ENCODE assay signal across 24 cellular contexts in genomic region chr12:112559784-112560183, GRCh38.
DNase-seq lines count a peak whose midpoint lies in the region; ATAC-seq, FAIRE-seq and TF ChIP-seq lines count a peak whose summit lies in the region.
"Had no signal": no experiment of that assay in that cellular context is flagged by ENCODE, and none has a peak within 500 bp of the region (broad histone marks: within the 10 kb centered on the region; RNA-seq: fewer than 3 reads in every experiment).

No MANE protein-coding gene starts in this region.

- H2BK120ac ChIP-seq in neuronal stem cell (ENCODE audit: low read depth, low read length): no peak overlapping the region

- H3K27me3 ChIP-seq in K562 (ENCODE audit: control insufficient read depth in 2 of 2, insufficient read depth in 2 of 2, low read length in 2 of 2): peaks cover 5 to 17% of the 10 kb centered on the region in 2 experiments; a peak in 3 of 5 replicates
- H3K27me3 ChIP-seq in neuronal stem cell (ENCODE audit: control insufficient read depth in 3 of 3, insufficient read depth in 3 of 3, low read depth in 1 of 3, low read length in 3 of 3): peaks cover 0 to 2% (median 0%) of the 10 kb centered on the region in 3 experiments
- H3K27me3 ChIP-seq in prostate gland (replicated peaks; ENCODE audit: insufficient read depth): no peaks in the 10 kb centered on the region
- peaks cover 1% of the 10 kb centered on the region for H3K27me3 ChIP-seq in transverse colon
- H3K27me3 ChIP-seq: body of pancreas had no signal

- DNase-seq in EL (peak; percentile 18), NAMALWA (ENCODE audit: low spot score) (peak; percentile 65), K562 (ENCODE audit: extremely low read depth in 1 of 4, low spot score in 3 of 4) (no peak), neuronal stem cell (ENCODE audit: low spot score) (no peak), prostate gland (ENCODE audit: low spot score) (no peak), transverse colon (no peak), NCI-H748 (lab: John Stamatoyannopoulos, UW; ENCODE audit: unreplicated experiment) (no peak)
- DNase-seq: activated CD4-positive, alpha-beta T cell treated with anti-CD3 and anti-CD28 coated beads, Interleukin-2, amount 50 U/mL, for 1 hour; activated CD8-positive, alpha-beta memory T cell treated with anti-CD3 and anti-CD28 coated beads, Interleukin-2, amount 50 U/mL, for 48 hours; activated naive CD8-positive, alpha-beta T cell treated with anti-CD3 and anti-CD28 coated beads, Interleukin-2, amount 10 ng/mL, durations not matched to agents 7 days and 5 days; body of pancreas; COR-L47; DMS79; effector memory CD4-positive, alpha-beta T cell; kidney glomerular epithelial cell; NCI-H1694 treated with DMSO at 0.1 percent for 48 hours; NCI-H2171 treated with DMSO at 0.1 percent for 48 hours; NCI-H524 treated with DMSO at 0.1 percent for 48 hours; SHP77; stimulated activated CD4-positive, alpha-beta T cell treated with anti-CD3 and anti-CD28 coated beads, Interleukin-4, amount 100 ng/mL, for 24 hours; stimulated activated naive CD4-positive, alpha-beta T cell treated with Interleukin-2 at 50 U/mL for 16 hours had no signal

- H4K8ac ChIP-seq in neuronal stem cell (ENCODE audit: low read depth, low read length): no peak overlapping the region

- no peak overlapping the region for H2BK15ac ChIP-seq in neuronal stem cell (ENCODE audit: low read length)

- H3K4me1 ChIP-seq in K562 (replicated peaks in 1 of 2; ENCODE audit: control insufficient read depth in 2 of 2, insufficient read depth in 2 of 2, low read length in 2 of 2): peaks cover 0 to 2% of the 10 kb centered on the region in 2 experiments; a peak in 2 of 5 replicates
- peaks cover 0 to 2% of the 10 kb centered on the region in 2 donors for H3K4me1 ChIP-seq in neuronal stem cell (ENCODE audit: control insufficient read depth in 2 of 2, insufficient read depth in 1 of 2, low read depth in 1 of 2, low read length in 2 of 2)
- H3K4me1 ChIP-seq in prostate gland (replicated peaks): no peaks in the 10 kb centered on the region
- no peaks in the 10 kb centered on the region for H3K4me1 ChIP-seq in transverse colon
- H3K4me1 ChIP-seq: body of pancreas had no signal

- no peak overlapping the region for H3K27ac ChIP-seq in K562 (ENCODE audit: extremely low read depth, low read depth, low read length)
- H3K27ac ChIP-seq in neuronal stem cell (replicated peaks; ENCODE audit: low read length): no peak overlapping the region
- no peak overlapping the region for H3K27ac ChIP-seq in prostate gland
- no peak overlapping the region for H3K27ac ChIP-seq in transverse colon
- H3K27ac ChIP-seq: body of pancreas, HL-60 had no signal

- in situ Hi-C loops in K562 (cut with MboI): no loop called here
- in situ Hi-C loops in transverse colon (cut with MboI; ENCODE audit: low pct_ligation_motif_present in 1 of 4, low pct_unique_long_range_greater_than_20kb in 1 of 4, low sequenced_read_pairs in 3 of 4): no loop called here

- no peaks in the 10 kb centered on the region for H3K79me2 ChIP-seq in K562 (ENCODE audit: control insufficient read depth, insufficient read depth, low read length)

- POLR2A ChIA-PET in K562 (lab: Yijun Ruan, JAX): interaction anchor here (0.6 kb wide), 1 partner anchor 179 kb away, joined by 4 read pairs; no protein-coding TSS in a partner anchor

- CTCF ChIA-PET in K562 (lab: Yijun Ruan, JAX; ENCODE audit: low intra/inter-chr PET ratio): no interaction called here

- no peaks in the 10 kb centered on the region for H4K20me1 ChIP-seq in K562 (replicated peaks; ENCODE audit: control insufficient read depth, insufficient read depth, low read length)

- no peaks in the 10 kb centered on the region for H3K79me1 ChIP-seq in neuronal stem cell (ENCODE audit: low read depth, low read length)

- no peak for TF ChIP-seq CTCF in K562 (IDR thresholded peaks at IDR 0.05 in 2 of 3, conservative IDR thresholded peaks at IDR 0.05 in 1 of 3; ENCODE audit: insufficient read depth in 2 of 3, low read depth in 1 of 3, low read length in 3 of 3)
- TF ChIP-seq CTCF in prostate gland (IDR thresholded peaks at IDR 0.05): no peak
- TF ChIP-seq CTCF in transverse colon (IDR thresholded peaks at IDR 0.05): no peak

- H3K14ac ChIP-seq in neuronal stem cell (ENCODE audit: low read length): no peak overlapping the region

- ATAC-seq in K562: peak; percentile 77
- ATAC-seq: body of pancreas, esophagus mucosa had no signal

- H3K9ac ChIP-seq in K562 (ENCODE audit: insufficient read depth in 1 of 2, low read depth in 2 of 2, low read length in 2 of 2) (no peak overlapping the region), neuronal stem cell (ENCODE audit: low read depth, low read length, poor library complexity) (no peak overlapping the region)

- intact Hi-C loops in K562 (cut with micrococcal nuclease) (no loop called here), prostate gland (cut with DNase I) (no loop called here), transverse colon (cut with DNase I; ENCODE audit: low total_unique reads) (no loop called here)

- no peak for TF ChIP-seq EP300 in K562 (IDR thresholded peaks at IDR 0.05; ENCODE audit: low read length)
- no peak for TF ChIP-seq EP300 in transverse colon (IDR thresholded peaks at IDR 0.05; ENCODE audit: low read depth)

- H3K4me2 ChIP-seq in K562 (ENCODE audit: insufficient read depth, low read length): no peak overlapping the region
- H3K4me2 ChIP-seq in neuronal stem cell (ENCODE audit: insufficient read depth, low read length, poor library complexity, severe bottlenecking): no peak overlapping the region

- no peaks in the 10 kb centered on the region for H3K9me3 ChIP-seq in K562 (replicated peaks; ENCODE audit: control insufficient read depth, insufficient read depth, low read depth, low read length)
- H3K9me3 ChIP-seq in neuronal stem cell (replicated peaks in 1 of 2; ENCODE audit: control insufficient read depth in 2 of 2, insufficient read depth in 1 of 2, low read depth in 1 of 2, low read length in 2 of 2): no peaks in the 10 kb centered on the region
- no peaks in the 10 kb centered on the region for H3K9me3 ChIP-seq in prostate gland
- no peaks in the 10 kb centered on the region for H3K9me3 ChIP-seq in transverse colon
- H3K9me3 ChIP-seq: body of pancreas had no signal

- no peak overlapping the region for H3K18ac ChIP-seq in neuronal stem cell (ENCODE audit: low read length)

- no peak overlapping the region for H3K23ac ChIP-seq in neuronal stem cell (ENCODE audit: low read depth, low read length, poor library complexity)

- no peaks in the 10 kb centered on the region for H3K9me1 ChIP-seq in K562 (ENCODE audit: control insufficient read depth, insufficient read depth, low read length)

- no TSS peak for BruUV-seq in K562 (replicated peaks; lab: Mats Ljungman, UMichigan)

- H4K91ac ChIP-seq in neuronal stem cell (ENCODE audit: low read depth, low read length, poor library complexity): no peak overlapping the region

- H2BK12ac ChIP-seq in neuronal stem cell (ENCODE audit: low read length): no peak overlapping the region

- no peak for TF ChIP-seq RAD21 in K562 (CRISPR knock-in tag; conservative IDR thresholded peaks at IDR 0.05 in 1 of 2, IDR thresholded peaks at IDR 0.05 in 1 of 2)

- no peak for FAIRE-seq in K562 (lab: Jason Lieb, UNC)

- H2AK5ac ChIP-seq in neuronal stem cell (ENCODE audit: low read depth, low read length): no peak overlapping the region

- H3K36me3 ChIP-seq in K562 (ENCODE audit: control insufficient read depth, insufficient read depth, low read length): no peaks in the 10 kb centered on the region
- no peaks in the 10 kb centered on the region for H3K36me3 ChIP-seq in neuronal stem cell (replicated peaks in 1 of 2; ENCODE audit: control insufficient read depth in 2 of 2, insufficient read depth in 2 of 2, low read length in 2 of 2)
- no peaks in the 10 kb centered on the region for H3K36me3 ChIP-seq in prostate gland
- no peaks in the 10 kb centered on the region for H3K36me3 ChIP-seq in transverse colon

- no peak overlapping the region for H2BK5ac ChIP-seq in neuronal stem cell (ENCODE audit: low read length)

- no peak for TF ChIP-seq POLR2A in K562 (conservative IDR thresholded peaks at IDR 0.05)
- no peak for TF ChIP-seq POLR2A in prostate gland (IDR thresholded peaks at IDR 0.05)
- no peak for TF ChIP-seq POLR2A in transverse colon (IDR thresholded peaks at IDR 0.05)

- H3K4me3 ChIP-seq in K562: no peak overlapping the region
- H3K4me3 ChIP-seq in neuronal stem cell (ENCODE audit: low read length in 2 of 2): no peak overlapping the region
- H3K4me3 ChIP-seq in prostate gland: no peak overlapping the region
- H3K4me3 ChIP-seq in transverse colon: no peak overlapping the region
- H3K4me3 ChIP-seq: body of pancreas, lung had no signal

- no peak overlapping the region for H3K4ac ChIP-seq in neuronal stem cell (ENCODE audit: low read length)

- peak overlapping the region; percentile 38; the same call in 1 of the 2 replicates for H2AFZ ChIP-seq in K562 (ENCODE audit: low read depth, low read length)
- peak overlapping the region; percentile 18 for H2AFZ ChIP-seq in neuronal stem cell (ENCODE audit: low read length)

- 0% methylated on average over 2 of the region's 2 CpGs for WGBS in K562 (ENCODE audit: insufficient coverage, low coverage, missing lambda C conversion rate)
- no CpG with 5 or more reads among the region's 2 CpGs for WGBS in neuronal stem cell (ENCODE audit: extremely low coverage in 2 of 2, insufficient read length in 2 of 2, insufficient replicate concordance in 1 of 2), 2 donors
- 71% methylated on average over 2 of the region's 2 CpGs for WGBS in prostate gland
- 70 to 76% methylated on average over 2 of the region's 2 CpGs for WGBS in transverse colon (ENCODE audit: low coverage in 1 of 2), 2 donors

TF ChIP-seq in K562, 482 proteins besides CTCF, POLR2A, EP300 and RAD21 (continues in another document):
- no peak for TF ChIP-seq NR4A1 (CRISPR knock-in tag; IDR thresholded peaks at IDR 0.05)
- 0 out of 2 replicates have a peak, but pooled peaks have one; percentile 49 for TF ChIP-seq NR4A1 (tag; IDR thresholded peaks at IDR 0.05)
- peak; percentile 48; the same call in 1 of the 2 replicates for TF ChIP-seq ZNF766 (CRISPR knock-in tag; conservative IDR thresholded peaks at IDR 0.05)
- no peak for TF ChIP-seq ELF1 (tag; IDR thresholded peaks at IDR 0.05)
- no peak for TF ChIP-seq U2AF2 (optimal IDR thresholded peaks at IDR 0.05; ENCODE audit: low read depth, low read length)
- no peak for TF ChIP-seq SNIP1 (IDR thresholded peaks at IDR 0.05; ENCODE audit: low read depth)
- TF ChIP-seq SRF (CRISPR knock-in tag; IDR thresholded peaks at IDR 0.05): peak in 1 of 2 experiments; percentile 56; a peak in 1 of 4 replicates
- peak in 1 of 3 experiments; percentile 66 for TF ChIP-seq YY1 (IDR thresholded peaks at IDR 0.05; ENCODE audit: borderline replicate concordance in 1 of 3, control insufficient read depth in 1 of 3, extremely low read depth in 1 of 3, insufficient read depth in 3 of 3, insufficient read length in 1 of 3, insufficient replicate concordance in 2 of 3, low read depth in 1 of 3, low read length in 2 of 3)

Comparison
In these comparisons a context has a peak if more than half of its experiments do, and no peak if none do; other contexts are left out.
1. DNase-seq: peak in EL (single experiment) and NAMALWA (single experiment); none in K562 (0 of 4), neuronal stem cell (single experiment), prostate gland (single experiment), transverse colon (single experiment) and NCI-H748 (single experiment).